12 cellular contexts compared by ENCODE assay signal in genomic region chr17:76146053-76146875, GRCh38. TPM values are rescaled to one million over a fixed set of nuclear protein-coding genes. Genes with fewer than 3 reads are reported as not detected.
DNase-seq lines count a peak whose midpoint lies in the region; ATAC-seq lines count a peak whose summit lies in the region.
"Had no signal": no experiment of that assay in that cellular context is flagged by ENCODE, and none has a peak within 500 bp of the region (broad histone marks: within the 10 kb centered on the region; RNA-seq: fewer than 3 reads in every experiment).

No MANE protein-coding gene starts in this region.

- no peaks in the 10 kb centered on the region for H3K9me3 ChIP-seq in mesenchymal stem cell (ENCODE audit: control insufficient read depth, low read length)
- H3K9me3 ChIP-seq: MG63 had no signal

- intact Hi-C loops in activated T-helper 2 cell treated with anti-CD3 and anti-CD28 coated beads, Interferon-gamma antibody, Interleukin-2, Interleukin-4, amounts not matched to agents 10 μg/mL and 5 μg/mL and 100 μg/mL, durations not matched to agents 14 hours and 24 hours and 36 hours (cut with micrococcal nuclease): no loop called here

- peaks cover 0 to 29% of the 10 kb centered on the region in 2 experiments for H3K36me3 ChIP-seq in mesenchymal stem cell (ENCODE audit: control insufficient read depth in 1 of 2, insufficient read depth in 2 of 2, low read depth in 1 of 2, low read length in 2 of 2)
- H3K36me3 ChIP-seq: MG63 had no signal

- no peak overlapping the region for H4K91ac ChIP-seq in mesenchymal stem cell (ENCODE audit: low read length)

- no peak overlapping the region for H3K27ac ChIP-seq in mesenchymal stem cell (ENCODE audit: low read length, poor library complexity, severe bottlenecking)
- H3K27ac ChIP-seq: C4-2B had no signal

- H3K9me3 Mint-ChIP-seq in stimulated activated naive CD8-positive, alpha-beta T cell treated with anti-CD3 and anti-CD28 coated beads, Interleukin-15, Interleukin-2, amounts not matched to agents 100 ng/mL and 50 ng/mL, for 24 hours: no peaks in the 10 kb centered on the region
- no peaks in the 10 kb centered on the region for H3K9me3 Mint-ChIP-seq in activated T-helper 2 cell treated with anti-CD3 and anti-CD28 coated beads, Interferon-gamma antibody, Interleukin-2, Interleukin-4, amounts not matched to agents 10 μg/mL and 5 μg/mL and 100 μg/mL, durations not matched to agents 14 hours and 24 hours and 36 hours

- H3K79me1 ChIP-seq in mesenchymal stem cell (replicated peaks; ENCODE audit: low read length, poor library complexity, severe bottlenecking): no peaks in the 10 kb centered on the region

- no peak overlapping the region for H2AFZ ChIP-seq in mesenchymal stem cell (ENCODE audit: low read depth, low read length)

- no peak overlapping the region for H2BK12ac ChIP-seq in mesenchymal stem cell (ENCODE audit: low read length in 2 of 2)

- H2AK5ac ChIP-seq in mesenchymal stem cell (ENCODE audit: low read length, severe bottlenecking): peak overlapping the region; percentile 20

- H3K36me3 Mint-ChIP-seq in stimulated activated naive CD8-positive, alpha-beta T cell treated with anti-CD3 and anti-CD28 coated beads, Interleukin-15, Interleukin-2, amounts not matched to agents 100 ng/mL and 50 ng/mL, for 24 hours (ENCODE audit: low read depth): peaks cover 15% of the 10 kb centered on the region
- peaks cover 16% of the 10 kb centered on the region for H3K36me3 Mint-ChIP-seq in activated T-helper 2 cell treated with anti-CD3 and anti-CD28 coated beads, Interferon-gamma antibody, Interleukin-2, Interleukin-4, amounts not matched to agents 10 μg/mL and 5 μg/mL and 100 μg/mL, durations not matched to agents 14 hours and 24 hours and 36 hours (ENCODE audit: low read depth)

- no peak overlapping the region for H2BK15ac ChIP-seq in mesenchymal stem cell (ENCODE audit: low read depth, poor library complexity, severe bottlenecking)

- no peak overlapping the region for H3K9ac ChIP-seq in mesenchymal stem cell (ENCODE audit: low read length)

- peaks cover 68% of the 10 kb centered on the region for H3K4me1 Mint-ChIP-seq in stimulated activated naive CD8-positive, alpha-beta T cell treated with anti-CD3 and anti-CD28 coated beads, Interleukin-15, Interleukin-2, amounts not matched to agents 100 ng/mL and 50 ng/mL, for 24 hours (ENCODE audit: low read depth)
- peaks cover 44% of the 10 kb centered on the region for H3K4me1 Mint-ChIP-seq in activated T-helper 2 cell treated with anti-CD3 and anti-CD28 coated beads, Interferon-gamma antibody, Interleukin-2, Interleukin-4, amounts not matched to agents 10 μg/mL and 5 μg/mL and 100 μg/mL, durations not matched to agents 14 hours and 24 hours and 36 hours (ENCODE audit: low read depth)

- ATAC-seq in stimulated activated naive CD8-positive, alpha-beta T cell treated with anti-CD3 and anti-CD28 coated beads, Interleukin-15, Interleukin-2, amounts not matched to agents 100 U/mL and 50 U/mL, for 24 hours: no peak
- ATAC-seq in HG03196 (IDR thresholded peaks at IDR 0.05; ENCODE audit: unreplicated experiment) (no peak), HG03280 (IDR thresholded peaks at IDR 0.05; ENCODE audit: unreplicated experiment) (no peak)

- no peak overlapping the region for H3K4me2 ChIP-seq in mesenchymal stem cell (ENCODE audit: low read length, poor library complexity, severe bottlenecking)

- H3K4me1 ChIP-seq in mesenchymal stem cell (ENCODE audit: control insufficient read depth, insufficient read depth, low read depth, low read length): peaks cover 36% of the 10 kb centered on the region

- H3K27me3 ChIP-seq in mesenchymal stem cell (ENCODE audit: control insufficient read depth in 1 of 2, insufficient read depth in 1 of 2, low read length in 2 of 2): peaks cover 0 to 34% of the 10 kb centered on the region in 2 experiments

- H2BK120ac ChIP-seq in mesenchymal stem cell (ENCODE audit: low read depth, low read length): no peak overlapping the region

- 95% methylated on average over 22 of the region's 22 CpGs for WGBS in mesenchymal stem cell

- no peak overlapping the region for H3K4ac ChIP-seq in mesenchymal stem cell (ENCODE audit: low read depth in 1 of 2, low read length in 2 of 2)

- H4K8ac ChIP-seq in mesenchymal stem cell (ENCODE audit: low read length): no peak overlapping the region

- no peak overlapping the region for H3K18ac ChIP-seq in mesenchymal stem cell (ENCODE audit: low read depth in 1 of 2, low read length in 2 of 2)

- H3K4me3 Mint-ChIP-seq in stimulated activated naive CD8-positive, alpha-beta T cell treated with anti-CD3 and anti-CD28 coated beads, Interleukin-15, Interleukin-2, amounts not matched to agents 100 ng/mL and 50 ng/mL, for 24 hours: peak overlapping the region; percentile 68
- H3K4me3 Mint-ChIP-seq in activated T-helper 2 cell treated with anti-CD3 and anti-CD28 coated beads, Interferon-gamma antibody, Interleukin-2, Interleukin-4, amounts not matched to agents 10 μg/mL and 5 μg/mL and 100 μg/mL, durations not matched to agents 14 hours and 24 hours and 36 hours (ENCODE audit: low read depth): peak overlapping the region; percentile 52

- no peak overlapping the region for H3K14ac ChIP-seq in mesenchymal stem cell (ENCODE audit: low read length in 2 of 2)

- H3K27ac Mint-ChIP-seq in stimulated activated naive CD8-positive, alpha-beta T cell treated with anti-CD3 and anti-CD28 coated beads, Interleukin-15, Interleukin-2, amounts not matched to agents 100 ng/mL and 50 ng/mL, for 24 hours: peak overlapping the region; percentile 96
- H3K27ac Mint-ChIP-seq in activated T-helper 2 cell treated with anti-CD3 and anti-CD28 coated beads, Interferon-gamma antibody, Interleukin-2, Interleukin-4, amounts not matched to agents 10 μg/mL and 5 μg/mL and 100 μg/mL, durations not matched to agents 14 hours and 24 hours and 36 hours: peak overlapping the region; percentile 88

- no peaks in the 10 kb centered on the region for H3K27me3 Mint-ChIP-seq in stimulated activated naive CD8-positive, alpha-beta T cell treated with anti-CD3 and anti-CD28 coated beads, Interleukin-15, Interleukin-2, amounts not matched to agents 100 ng/mL and 50 ng/mL, for 24 hours
- H3K27me3 Mint-ChIP-seq in activated T-helper 2 cell treated with anti-CD3 and anti-CD28 coated beads, Interferon-gamma antibody, Interleukin-2, Interleukin-4, amounts not matched to agents 10 μg/mL and 5 μg/mL and 100 μg/mL, durations not matched to agents 14 hours and 24 hours and 36 hours (ENCODE audit: low read depth): no peaks in the 10 kb centered on the region

- DNase-seq in stimulated activated naive CD8-positive, alpha-beta T cell treated with anti-CD3 and anti-CD28 coated beads, Interleukin-15, Interleukin-2, amounts not matched to agents 100 U/mL and 50 U/mL, for 24 hours: no peak
- DNase-seq in activated T-helper 2 cell treated with anti-CD3 and anti-CD28 coated beads, Interferon-gamma antibody, Interleukin-2, Interleukin-4, amounts not matched to agents 10 μg/mL and 5 μg/mL and 100 μg/mL, durations not matched to agents 14 hours and 24 hours and 36 hours (ENCODE audit: low spot score): no peak
- no peak for DNase-seq in mesenchymal stem cell
- DNase-seq in NCI-H2171 treated with DMSO at 0.1 percent for 48 hours (lab: John Stamatoyannopoulos, UW): no peak
- DNase-seq in NCI-H524 (lab: John Stamatoyannopoulos, UW): no peak
- DNase-seq: kidney, MG63 had no signal

- no peak overlapping the region for H2BK5ac ChIP-seq in mesenchymal stem cell (ENCODE audit: low read depth, low read length, poor library complexity, severe bottlenecking)

- no peak overlapping the region for H3K4me3 ChIP-seq in mesenchymal stem cell (ENCODE audit: insufficient read depth in 1 of 2, low read depth in 1 of 2, low read length in 2 of 2)
- H3K4me3 ChIP-seq: MG63 had no signal

- no peak overlapping the region for H3K23ac ChIP-seq in mesenchymal stem cell (ENCODE audit: low read length in 2 of 2)

RNA-seq across cellular contexts. Expression of gene FOXJ1, which starts 5.2 kb away (rescaled TPM):
- 0.11 TPM in 2 replicates for total RNA-seq in activated T-helper 2 cell treated with anti-CD3 and anti-CD28 coated beads, Interferon-gamma antibody, Interleukin-2, Interleukin-4, amounts not matched to agents 10 μg/mL and 5 μg/mL and 100 μg/mL, durations not matched to agents 14 hours and 24 hours and 36 hours
- not detected for polyA plus RNA-seq in mesenchymal stem cell (2013, experiment 1 of 2)
- polyA plus RNA-seq in mesenchymal stem cell (2013, experiment 2 of 2): not detected
- total RNA-seq: bronchial epithelial cell had no signal

RNA-seq across cellular contexts. Expression of gene EXOC7, which starts 42.7 kb away (rescaled TPM):
- total RNA-seq in activated T-helper 2 cell treated with anti-CD3 and anti-CD28 coated beads, Interferon-gamma antibody, Interleukin-2, Interleukin-4, amounts not matched to agents 10 μg/mL and 5 μg/mL and 100 μg/mL, durations not matched to agents 14 hours and 24 hours and 36 hours: 103 and 110 TPM in 2 replicates
- polyA plus RNA-seq in mesenchymal stem cell (2013, experiment 1 of 2): 87.1 TPM
- 86.9 TPM for polyA plus RNA-seq in mesenchymal stem cell (2013, experiment 2 of 2)
